Comparison of ENCODE assay signal across 1 cellular context in genomic region chr16:3348547-3349167, GRCh38.
TF ChIP-seq lines count a peak whose summit lies in the region.

No MANE protein-coding gene starts in this region.

TF ChIP-seq in SK-N-SH treated with all-trans-retinoic acid at 6 μM for 48 hours, 23 proteins besides CTCF, POLR2A, EP300 and RAD21 (continued from another document):
- TF ChIP-seq PATZ1 (CRISPR knock-in tag; IDR thresholded peaks at IDR 0.05; ENCODE audit: borderline replicate concordance) (no peak), ZNF8 (CRISPR knock-in tag; IDR thresholded peaks at IDR 0.05) (no peak)
